In the genomic region with DNA sequence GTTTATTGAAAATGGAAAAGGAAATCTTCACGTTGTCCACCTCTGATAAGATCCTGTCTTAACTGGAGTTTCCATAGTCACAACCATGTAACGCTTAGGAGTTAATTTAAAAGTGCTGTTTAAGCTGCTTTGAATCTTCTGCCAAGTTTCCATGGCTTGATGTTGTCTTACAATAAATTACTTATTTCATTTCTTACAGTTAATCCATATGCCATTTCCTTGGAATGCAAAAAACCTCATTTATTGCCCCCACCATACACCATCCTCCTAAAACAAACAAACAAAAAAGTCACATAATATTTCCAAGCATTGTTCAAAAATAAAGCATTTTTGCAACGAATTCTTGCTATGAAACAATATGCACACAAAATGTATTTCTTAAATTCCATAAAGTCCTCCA, we compare ENCODE assay signal across 16 cellular contexts. TPM values are rescaled to one million over a fixed set of nuclear protein-coding genes. Genes with fewer than 3 reads are reported as not detected.
DNase-seq lines count a peak whose midpoint lies in the region; ATAC-seq and TF ChIP-seq lines count a peak whose summit lies in the region.
"Had no signal": no experiment of that assay in that cellular context is flagged by ENCODE, and none has a peak within 500 bp of the region (broad histone marks: within the 10 kb centered on the region; RNA-seq: fewer than 3 reads in every experiment).

No MANE protein-coding gene starts in this region.

- WGBS in esophagus muscularis mucosa: 37% methylated on average over 3 of the region's 3 CpGs
- 28 to 61% methylated on average over 3 of the region's 3 CpGs for WGBS in sigmoid colon, 2 donors

- DNase-seq in H4 (ENCODE audit: low spot score): peak; percentile 14
- peak; percentile 51 for DNase-seq in RPMI7951 (ENCODE audit: low read depth)
- no peak for DNase-seq in esophagus muscularis mucosa (ENCODE audit: extremely low spot score)
- DNase-seq in sigmoid colon: no peak
- no peak for DNase-seq in activated T-cell treated with anti-CD3 and anti-CD28 coated beads, Interleukin-2, amount 50 U/mL, for 1 hour
- DNase-seq in cerebellar nuclear complex (lab: John Stamatoyannopoulos, UW): no peak
- DNase-seq: DMS79, GOT3, Kasumi-1, NCI-H1930, NCI-H2171, NCI-H446 treated with DMSO at 0.1 percent for 48 hours, OCI-M1, SW 1271 had no signal

- H3K27ac ChIP-seq in esophagus muscularis mucosa (replicated peaks in 1 of 4) (peak overlapping the region; percentile 66 to 83 (median 72)), sigmoid colon (peak overlapping the region; percentile 61 to 86 (median 80))
- H3K27ac ChIP-seq: RWPE1 had no signal

- H3K27me3 ChIP-seq in esophagus muscularis mucosa (no peaks in the 10 kb centered on the region), sigmoid colon (no peaks in the 10 kb centered on the region)

- no peaks in the 10 kb centered on the region for H3K36me3 ChIP-seq in esophagus muscularis mucosa
- no peaks in the 10 kb centered on the region for H3K36me3 ChIP-seq in sigmoid colon

- no peaks in the 10 kb centered on the region for H3K9me3 ChIP-seq in esophagus muscularis mucosa
- no peaks in the 10 kb centered on the region for H3K9me3 ChIP-seq in sigmoid colon

- TF ChIP-seq EP300 in esophagus muscularis mucosa (IDR thresholded peaks at IDR 0.05): no peak
- TF ChIP-seq EP300 in sigmoid colon (IDR thresholded peaks at IDR 0.05): no peak

- intact Hi-C loops in esophagus muscularis mucosa (cut with DNase I): no loop called here
- intact Hi-C loops in sigmoid colon (cut with DNase I): loop anchor here (1.0 kb wide), 1 partner anchor 26 kb away; no protein-coding TSS in a partner anchor

- no peak for TF ChIP-seq POLR2A in esophagus muscularis mucosa (IDR thresholded peaks at IDR 0.05; ENCODE audit: low read depth)
- TF ChIP-seq POLR2A in sigmoid colon (IDR thresholded peaks at IDR 0.05): no peak

- H3K4me3 ChIP-seq in esophagus muscularis mucosa (no peak overlapping the region), sigmoid colon (no peak overlapping the region)

- H3K4me1 ChIP-seq in esophagus muscularis mucosa: peaks cover 0 to 28% (median 20%) of the 10 kb centered on the region in 4 donors
- H3K4me1 ChIP-seq in sigmoid colon: peaks cover 0 to 30% (median 23%) of the 10 kb centered on the region in 4 donors

- TF ChIP-seq CTCF in esophagus muscularis mucosa (IDR thresholded peaks at IDR 0.05) (no peak), sigmoid colon (IDR thresholded peaks at IDR 0.05) (no peak)

- no peak for ATAC-seq in HG03565 (IDR thresholded peaks at IDR 0.05; ENCODE audit: unreplicated experiment)

RNA-seq across cellular contexts. Expression of a gene that starts 46.7 kb away (rescaled TPM):
- 147 and 171 TPM in 2 replicates for total RNA-seq in H4 (2014; rRNA removed; shearing (Covaris generic))
- total RNA-seq in RPMI7951 (2014; rRNA removed; shearing (Covaris generic)): 272 and 304 TPM in 2 replicates
- total RNA-seq in esophagus muscularis mucosa (10 to 100 TPM; 19.9 to 81.6 (median 50.1) TPM), sigmoid colon (100 to 1,000 TPM in 1 of 4 donors, 10 to 100 TPM in 3; 34.4 to 126 (median 48.3) TPM)
- 10 to 100 TPM in 1 of 3 donors, 1 to 10 TPM in 2; 1.2 to 13.6 (median 1.8) TPM for polyA plus RNA-seq in sigmoid colon

Comparison
In these comparisons a context has a peak if more than half of its experiments do, and no peak if none do; other contexts are left out.
1. DNase-seq: peak in H4 (single experiment) and RPMI7951 (single experiment); none in esophagus muscularis mucosa (single experiment), sigmoid colon (single experiment), activated T-cell treated with anti-CD3 and anti-CD28 coated beads, Interleukin-2, amount 50 U/mL, for 1 hour (single experiment) and cerebellar nuclear complex (0 of 2).